In the genomic region with DNA sequence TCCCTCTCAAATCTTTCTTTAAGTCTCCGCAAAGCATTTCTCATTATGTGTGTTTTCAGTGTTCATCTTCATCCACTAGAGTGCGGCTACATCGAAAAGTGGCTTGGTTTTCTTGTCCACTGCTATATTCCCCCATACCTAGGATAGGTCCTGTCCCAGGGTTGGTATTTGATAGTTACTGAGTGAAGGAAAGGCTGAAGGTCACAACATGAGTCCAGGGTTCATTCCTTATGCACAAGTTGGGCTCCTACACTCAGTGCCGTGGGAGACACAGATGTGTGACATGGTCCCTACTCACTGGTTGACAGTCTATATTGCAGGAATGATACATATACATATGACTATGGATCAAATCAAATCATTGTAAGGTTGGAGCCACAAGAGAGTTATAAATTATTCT, we compare ENCODE assay signal across 23 cellular contexts. TPM values are rescaled to one million over a fixed set of nuclear protein-coding genes. Genes with fewer than 3 reads are reported as not detected.
DNase-seq lines count a peak whose midpoint lies in the region; ATAC-seq, FAIRE-seq and TF ChIP-seq lines count a peak whose summit lies in the region.
"Had no signal": no experiment of that assay in that cellular context is flagged by ENCODE, and none has a peak within 500 bp of the region (broad histone marks: within the 10 kb centered on the region; RNA-seq: fewer than 3 reads in every experiment).

No MANE protein-coding gene starts in this region.

- RAD21 ChIA-PET in HCT116 (lab: Charles Lee; ENCODE audit: low non-redundant PET in 1 of 2, low total read pairs in 2 of 2, uncharacterized antibody in 2 of 2, unreplicated experiment in 2 of 2): no interaction called here

- CTCF ChIA-PET in HCT116 (lab: Charles Lee): no interaction called here
- CTCF ChIA-PET in PC-9 (lab: Charles Lee): no interaction called here

- no peak overlapping the region for H3K9ac ChIP-seq in HCT116 (ENCODE audit: low read length)
- H3K9ac ChIP-seq: BLaER1 had no signal

- no peak for ATAC-seq in HCT116
- no peak for ATAC-seq in HG03520 (IDR thresholded peaks at IDR 0.05; ENCODE audit: unreplicated experiment)
- no peak for ATAC-seq in GM19467 (IDR thresholded peaks at IDR 0.05; ENCODE audit: unreplicated experiment)
- ATAC-seq: GM12878 had no signal

- H3K36me3 ChIP-seq in HCT116 (ENCODE audit: control insufficient read depth in 1 of 2, insufficient read depth in 2 of 2, low read length in 2 of 2): no peaks in the 10 kb centered on the region
- H3K36me3 ChIP-seq in PC-9 (ENCODE audit: low read depth): no peaks in the 10 kb centered on the region
- H3K36me3 ChIP-seq in small intestine (ENCODE audit: control insufficient read depth in 2 of 2, insufficient read depth in 2 of 2, low read length in 2 of 2): no peaks in the 10 kb centered on the region
- H3K36me3 ChIP-seq: BE2C, BLaER1 had no signal

- intact Hi-C loops in HCT116 (cut with micrococcal nuclease): no loop called here
- intact Hi-C loops in PC-9 (cut with micrococcal nuclease; ENCODE audit: unreplicated experiment): no loop called here

- H3F3A ChIP-seq in PC-9 (ENCODE audit: insufficient read depth, low read depth): peaks cover 11% of the 10 kb centered on the region; the same call in 1 of the 2 replicates

- BruUV-seq in HCT116 (replicated peaks; lab: Mats Ljungman, UMichigan) (no TSS peak), PC-9 (replicated peaks; lab: Mats Ljungman, UMichigan) (no TSS peak)

- no peak for TF ChIP-seq RAD21 in HCT116 (IDR thresholded peaks at IDR 0.05; ENCODE audit: low read depth)

- WGBS in small intestine, 3 donors: 87 to 95% (median 89%) methylated on average over 4 of the region's 4 CpGs

- H4K20me1 ChIP-seq in HCT116 (ENCODE audit: insufficient read depth): no peaks in the 10 kb centered on the region
- no peaks in the 10 kb centered on the region for H4K20me1 ChIP-seq in PC-9 (ENCODE audit: insufficient read depth)
- H4K20me1 ChIP-seq: BLaER1 had no signal

- H3K27ac ChIP-seq in HCT116 (ENCODE audit: low read depth, low read length) (no peak overlapping the region), PC-9 (peak overlapping the region; percentile 54), small intestine (ENCODE audit: low read depth in 1 of 2, low read length in 1 of 2) (no peak overlapping the region)
- H3K27ac ChIP-seq: BLaER1 had no signal

- H3K4me3 ChIP-seq in HCT116 (replicated peaks in 1 of 2; ENCODE audit: low read depth in 1 of 2, low read length in 2 of 2) (no peak overlapping the region), PC-9 (no peak overlapping the region), small intestine (ENCODE audit: low read depth in 1 of 2, low read length in 2 of 2) (no peak overlapping the region)
- H3K4me3 ChIP-seq: BLaER1, GM12878 had no signal

- H3K9me3 ChIP-seq in HCT116 (ENCODE audit: control insufficient read depth in 1 of 2, insufficient read depth in 1 of 2, low read depth in 1 of 2, low read length in 2 of 2): no peaks in the 10 kb centered on the region
- no peaks in the 10 kb centered on the region for H3K9me3 ChIP-seq in PC-9 (ENCODE audit: insufficient read depth, low read depth)
- H3K9me3 ChIP-seq in small intestine (ENCODE audit: control insufficient read depth, low read depth): no peaks in the 10 kb centered on the region
- H3K9me3 ChIP-seq: BE2C had no signal

- TF ChIP-seq CTCF in HCT116 (IDR thresholded peaks at IDR 0.05 in 2 of 3, conservative IDR thresholded peaks at IDR 0.05 in 1 of 3; ENCODE audit: borderline replicate concordance in 1 of 3, insufficient read depth in 1 of 3, low read depth in 2 of 3, low read length in 2 of 3): no peak
- TF ChIP-seq CTCF in PC-9 (conservative IDR thresholded peaks at IDR 0.05): no peak

- no peaks in the 10 kb centered on the region for H3K9me2 ChIP-seq in HCT116 (ENCODE audit: insufficient read depth)
- H3K9me2 ChIP-seq in PC-9 (ENCODE audit: insufficient read depth): no peaks in the 10 kb centered on the region

- H3K4me2 ChIP-seq in HCT116 (ENCODE audit: low read length): 0 out of 2 replicates have a peak overlapping the region, but pooled peaks have one; percentile 43
- peak overlapping the region; percentile 51 for H3K4me2 ChIP-seq in PC-9
- H3K4me2 ChIP-seq: BLaER1 had no signal

- peaks cover 0 to 12% of the 10 kb centered on the region in 2 experiments; a peak in 1 of 4 replicates for H3K4me1 ChIP-seq in HCT116 (ENCODE audit: control insufficient read depth in 1 of 2, insufficient read depth in 2 of 2, low read length in 2 of 2)
- H3K4me1 ChIP-seq in PC-9 (replicated peaks; ENCODE audit: insufficient read depth): peaks cover 15% of the 10 kb centered on the region
- H3K4me1 ChIP-seq in small intestine (ENCODE audit: control insufficient read depth in 2 of 2, insufficient read depth in 1 of 2, low read depth in 1 of 2, low read length in 1 of 2): no peaks in the 10 kb centered on the region
- H3K4me1 ChIP-seq: BE2C, BLaER1 had no signal

- no peak overlapping the region for H2AFZ ChIP-seq in HCT116 (ENCODE audit: low read depth, low read length, poor library complexity, severe bottlenecking)
- H2AFZ ChIP-seq in PC-9: no peak overlapping the region

- H3K27me3 ChIP-seq in HCT116 (ENCODE audit: insufficient read depth, low read length) (no peaks in the 10 kb centered on the region), PC-9 (ENCODE audit: insufficient read depth, low read depth) (no peaks in the 10 kb centered on the region), small intestine (ENCODE audit: control insufficient read depth in 2 of 2, insufficient read depth in 2 of 2, low read length in 2 of 2) (no peaks in the 10 kb centered on the region)
- H3K27me3 ChIP-seq: BE2C, BLaER1 had no signal

- in situ Hi-C loops in KBM-7 (cut with MboI; ENCODE audit: low pct_unique_long_range_greater_than_20kb, low sequenced_read_pairs): no loop called here

- POLR2A ChIA-PET in HCT116 (lab: Charles Lee) (no interaction called here), PC-9 (lab: Charles Lee; ENCODE audit: unreplicated experiment) (interaction anchor here (0.7 kb wide), 1 partner anchor 31 kb away, joined by 5 read pairs; no protein-coding TSS in a partner anchor)

- FAIRE-seq in small intestine (lab: Jason Lieb, UNC): no peak
- FAIRE-seq: A204.1, GM12878, GM12892, GM18507 had no signal

- no peaks in the 10 kb centered on the region for H3K79me2 ChIP-seq in HCT116 (ENCODE audit: insufficient read depth, low read length)
- H3K79me2 ChIP-seq in PC-9 (ENCODE audit: low read depth): no peaks in the 10 kb centered on the region

- TF ChIP-seq POLR2A in HCT116 (IDR thresholded peaks at IDR 0.05; ENCODE audit: borderline replicate concordance, extremely low read depth, insufficient read depth, insufficient read length): no peak

- DNase-seq in HCT116 (ENCODE audit: low read depth, low spot score): no peak
- no peak for DNase-seq in PC-9
- DNase-seq in small intestine: peak; percentile 43
- no peak for DNase-seq in KBM-7
- DNase-seq: 8988T; BE2C; C1 segment of cervical spinal cord; CD4-positive, alpha-beta memory T cell; CD4-positive, CD25-positive, alpha-beta regulatory T cell; CD8-positive, alpha-beta memory T cell; COR-L47; DMS 273 treated with DMSO at 0.1 percent for 48 hours; DMS153; DMS79; DND-41; GDM1 had no signal

TF ChIP-seq in HCT116, 20 proteins besides CTCF, POLR2A, EP300 and RAD21 (continues in another document):
- TF ChIP-seq CBX3 (IDR thresholded peaks at IDR 0.05; ENCODE audit: low read depth) (no peak), CEBPB (IDR thresholded peaks at IDR 0.05; ENCODE audit: low read depth) (no peak), JUND (IDR thresholded peaks at IDR 0.05) (no peak), SRF (IDR thresholded peaks at IDR 0.05; ENCODE audit: low read depth) (no peak), ZFX (IDR thresholded peaks at IDR 0.05) (no peak), MAX (IDR thresholded peaks at IDR 0.05) (no peak), ELF1 (IDR thresholded peaks at IDR 0.05; ENCODE audit: borderline replicate concordance, low read depth) (no peak), SIN3A (IDR thresholded peaks at IDR 0.05; ENCODE audit: low read depth) (no peak), ZBTB33 (IDR thresholded peaks at IDR 0.05; ENCODE audit: extremely low read depth, insufficient replicate concordance, low read length) (no peak), EZH2phosphoT487 (IDR thresholded peaks at IDR 0.05; ENCODE audit: borderline replicate concordance) (no peak), EZH2 (IDR thresholded peaks at IDR 0.05) (no peak), FOSL1 (IDR thresholded peaks at IDR 0.05; ENCODE audit: low read depth) (no peak)

RNA-seq across cellular contexts. Expression of gene RELL1, which starts 55.4 kb away (rescaled TPM):
- total RNA-seq in HCT116 (2021; ENCODE audit: unreplicated experiment) (30.2 TPM), PC-9 (2021) (11.9 and 18.5 TPM in 2 replicates)
- 13.3 and 14.6 TPM in 2 replicates for polyA plus RNA-seq in HCT116 (2012)
- polyA plus RNA-seq in small intestine: 1 to 10 TPM in 2 of 3 donors, under 1 TPM in 1; 0.89 to 6.8 (median 1.6) TPM
